7 cellular contexts compared by ENCODE assay signal in the genomic region with DNA sequence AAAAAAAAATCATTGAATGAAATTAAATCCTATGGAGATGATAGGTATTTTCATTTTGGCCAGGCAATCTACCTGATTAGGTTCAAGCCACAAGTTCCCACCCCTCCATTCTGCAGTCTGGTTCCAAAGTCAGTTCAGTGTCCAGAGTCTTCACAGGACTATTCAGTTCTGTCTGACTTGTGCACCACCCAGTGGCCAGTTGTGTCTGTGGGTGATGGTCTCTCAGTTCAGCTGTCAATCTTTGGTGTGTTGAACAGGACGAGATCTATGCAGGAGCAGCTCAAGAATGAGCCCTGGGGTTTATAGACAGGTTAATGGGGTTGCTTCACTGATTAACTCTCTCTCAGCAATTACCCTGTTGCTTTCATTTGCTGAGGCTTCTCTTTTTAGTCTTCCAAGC. TPM values are rescaled to one million over a fixed set of nuclear protein-coding genes. Genes with fewer than 3 reads are reported as not detected.
DNase-seq lines count a peak whose midpoint lies in the region; ATAC-seq and TF ChIP-seq lines count a peak whose summit lies in the region.
"Not testable (repeated sequence)": the region's sequence is repeated elsewhere in the genome, so short reads cannot be mapped to it uniquely, and the experiment has no call there.

No MANE protein-coding gene starts in this region.

- H3K9me2 ChIP-seq in PC-3 (replicated peaks; ENCODE audit: low read length): not testable (repeated sequence)

- H3K4me3 ChIP-seq in PC-3 (ENCODE audit: low read length); right lobe of liver: not testable (repeated sequence)

- H3K79me2 ChIP-seq in PC-3 (ENCODE audit: low read length): not testable (repeated sequence)

- TF ChIP-seq POLR2A in right lobe of liver (IDR thresholded peaks at IDR 0.05): not testable (repeated sequence)

- H4K20me1 ChIP-seq in PC-3 (ENCODE audit: low read length): not testable (repeated sequence)

- H3K4me1 ChIP-seq in PC-3 (ENCODE audit: insufficient read depth, low read length); foreskin keratinocyte; right lobe of liver: not testable (repeated sequence)

- not testable (repeated sequence) for TF ChIP-seq CTCF in PC-3 (conservative IDR thresholded peaks at IDR 0.05; ENCODE audit: low read depth, low read length); foreskin keratinocyte (conservative IDR thresholded peaks at IDR 0.05); right lobe of liver (IDR thresholded peaks at IDR 0.05)

- intact Hi-C loops in PC-3 (cut with micrococcal nuclease); right lobe of liver (cut with DNase I): not testable (repeated sequence)

- H3K4me2 ChIP-seq in PC-3 (ENCODE audit: low read length): not testable (repeated sequence)

- H3K36me3 ChIP-seq in PC-3 (ENCODE audit: low read depth, low read length); right lobe of liver: not testable (repeated sequence)

- not testable (repeated sequence) for H3K27me3 ChIP-seq in PC-3 (ENCODE audit: low read length); foreskin keratinocyte; right lobe of liver

- H2AFZ ChIP-seq in PC-3 (ENCODE audit: low read length): not testable (repeated sequence)

- BruUV-seq in PC-3 (replicated peaks; lab: Mats Ljungman, UMichigan): not testable (repeated sequence)

- WGBS in right lobe of liver (ENCODE audit: insufficient coverage, low coverage, low lambda C conversion rate, missing lambda C conversion rate): no CpG with 5 or more reads among the region's 1 CpG

- not testable (repeated sequence) for H3K9me3 ChIP-seq in PC-3 (ENCODE audit: low read length); right lobe of liver

- H3F3A ChIP-seq in PC-3 (ENCODE audit: low read length, unreplicated experiment): not testable (repeated sequence)

- H3K27ac ChIP-seq in PC-3 (ENCODE audit: low read length); foreskin keratinocyte; right lobe of liver: not testable (repeated sequence)

- H3K9ac ChIP-seq in PC-3 (ENCODE audit: low read length): not testable (repeated sequence)

- ATAC-seq in GM18868 (IDR thresholded peaks at IDR 0.05; ENCODE audit: unreplicated experiment) (peak; percentile 49), GM21390 (IDR thresholded peaks at IDR 0.05; ENCODE audit: unreplicated experiment) (peak; percentile 59), HG02588 (IDR thresholded peaks at IDR 0.05; ENCODE audit: unreplicated experiment) (peak; percentile 54), HG03175 (IDR thresholded peaks at IDR 0.05; ENCODE audit: unreplicated experiment) (peak; percentile 55), PC-3 (peak; percentile 58), foreskin keratinocyte (peak; percentile 24), right lobe of liver (peak; percentile 67 to 76 (median 70))

- not testable (repeated sequence) for DNase-seq in PC-3, foreskin keratinocyte, right lobe of liver

- CTCF ChIA-PET in PC-3 (lab: Charles Lee): not testable (repeated sequence)

- POLR2A ChIA-PET in PC-3 (lab: Charles Lee; ENCODE audit: unreplicated experiment): not testable (repeated sequence)

RNA-seq across cellular contexts. Expression of a gene that starts 1.4 kb away (rescaled TPM):
- total RNA-seq in PC-3 (2014; rRNA removed): 17.6 and 28.0 TPM in 2 replicates
- total RNA-seq in foreskin keratinocyte: 12.6 and 14.0 TPM in 2 replicates
- 2.0 and 2.6 TPM in 2 replicates for polyA plus RNA-seq in foreskin keratinocyte
- 10 to 100 TPM in 3 of 6 experiments, 1 to 10 TPM in 3; 7.1 to 19.1 (median 10.5) TPM for total RNA-seq in right lobe of liver
